Comparison of ENCODE assay signal across 8 cellular contexts in genomic region chr1:240027059-240027462, GRCh38.
A peak's percentile ranks its signal among the peaks of the same experiment; 100 is the strongest.
DNase-seq lines count a peak whose midpoint lies in the region; ATAC-seq and TF ChIP-seq lines count a peak whose summit lies in the region.

No MANE protein-coding gene starts in this region.

- H3K4me1 ChIP-seq in trophoblast cell (ENCODE audit: control insufficient read depth in 1 of 2, insufficient read depth in 2 of 2, low read length in 2 of 2), result no peaks in the 10 kb centered on the region

- H3K27me3 Mint-ChIP-seq in T-helper 17 cell, result peaks cover 37% of the 10 kb centered on the region

- H4K91ac ChIP-seq in trophoblast cell (ENCODE audit: low read depth, low read length), result no peak overlapping the region

- H3K79me2 ChIP-seq in trophoblast cell (ENCODE audit: control insufficient read depth, insufficient read depth, low read length, poor library complexity), result no peaks in the 10 kb centered on the region

- H3K36me3 Mint-ChIP-seq in T-helper 17 cell (ENCODE audit: low read depth), result no peaks in the 10 kb centered on the region

- H3K36me3 ChIP-seq in trophoblast cell (ENCODE audit: control insufficient read depth in 1 of 2, insufficient read depth in 2 of 2, low read length in 2 of 2), result no peaks in the 10 kb centered on the region

- H3K18ac ChIP-seq in trophoblast cell (ENCODE audit: low read length), result no peak overlapping the region

- intact Hi-C loops in lower leg skin (cut with DNase I; ENCODE audit: low total_unique reads), result no loop called here

- peak; percentile 53 for ATAC-seq in T-helper 17 cell

- H3K79me1 ChIP-seq in trophoblast cell (ENCODE audit: low read length), result no peaks in the 10 kb centered on the region

- H2BK12ac ChIP-seq in trophoblast cell (ENCODE audit: low read length), result no peak overlapping the region

- H3K14ac ChIP-seq in trophoblast cell (ENCODE audit: low read length), result no peak overlapping the region

- TF ChIP-seq POLR2A in lower leg skin (IDR thresholded peaks at IDR 0.05), result no peak

- no peaks in the 10 kb centered on the region for H3K27me3 ChIP-seq in trophoblast cell (ENCODE audit: insufficient read depth, low read length)

- H3K27ac ChIP-seq in trophoblast cell (ENCODE audit: low read depth, low read length), result no peak overlapping the region

- H2BK120ac ChIP-seq in trophoblast cell (ENCODE audit: insufficient read depth, low read length, poor library complexity), result no peak overlapping the region

- H3K4me3 Mint-ChIP-seq in T-helper 17 cell, result no peak overlapping the region

- H3K4ac ChIP-seq in trophoblast cell (ENCODE audit: low read depth, low read length), result no peak overlapping the region

- H3K9ac ChIP-seq in trophoblast cell (ENCODE audit: low read length), result no peak overlapping the region

- H2BK5ac ChIP-seq in trophoblast cell (ENCODE audit: low read depth, low read length, poor library complexity), result no peak overlapping the region

- H3K4me1 Mint-ChIP-seq in T-helper 17 cell, result peaks cover 2% of the 10 kb centered on the region

- no peak overlapping the region for H3K4me2 ChIP-seq in trophoblast cell (ENCODE audit: low read length)

- no peak overlapping the region for H3K27ac Mint-ChIP-seq in T-helper 17 cell

- no peaks in the 10 kb centered on the region for H3K9me3 ChIP-seq in T-helper 17 cell (ENCODE audit: control insufficient read depth, low read length, poor library complexity, severe bottlenecking)
- no peaks in the 10 kb centered on the region for H3K9me3 ChIP-seq in trophoblast cell (ENCODE audit: insufficient read depth, low read depth, low read length)

- no peak overlapping the region for H3K23ac ChIP-seq in trophoblast cell (ENCODE audit: low read length)

- TF ChIP-seq CTCF in HFF-Myc (IDR thresholded peaks at IDR 0.05; ENCODE audit: low read depth, low read length, missing control alignments), result peak; percentile 96
- TF ChIP-seq CTCF in lower leg skin (IDR thresholded peaks at IDR 0.05), result no peak

- H3K4me3 ChIP-seq in HFF-Myc (replicated peaks; ENCODE audit: low read depth, low read length) (no peak overlapping the region), trophoblast cell (ENCODE audit: low read depth, low read length) (no peak overlapping the region), lower leg skin (ENCODE audit: low read depth, poor library complexity, severe bottlenecking) (no peak overlapping the region)

- H2AK5ac ChIP-seq in trophoblast cell (ENCODE audit: low read length), result no peak overlapping the region

- WGBS in trophoblast cell (ENCODE audit: extremely low coverage, insufficient coverage, insufficient read length), result no CpG with 5 or more reads among the region's 5 CpGs
- WGBS in lower leg skin, 2 donors, result 7 to 10% methylated on average over 5 of the region's 5 CpGs

- H4K12ac ChIP-seq in trophoblast cell (ENCODE audit: low read depth, low read length), result no peak overlapping the region

- H4K8ac ChIP-seq in trophoblast cell (ENCODE audit: low read depth, low read length), result no peak overlapping the region

- peak; percentile 3 to 6 for DNase-seq in stimulated activated CD4-positive, alpha-beta T cell treated with anti-CD3 and anti-CD28 coated beads, Interleukin-2, amount 100 ng/mL, for 48 hours
- no peak for DNase-seq in stimulated activated CD4-positive, alpha-beta T cell treated with anti-CD3 and anti-CD28 coated beads, Interleukin-4, amount 100 ng/mL, for 4 hours
- DNase-seq in HFF-Myc (ENCODE audit: extremely low read depth, low read depth) (no peak), NAMALWA (ENCODE audit: low spot score) (peak; percentile 64), T-helper 17 cell (no peak), fibroblast of peridontal ligament (ENCODE audit: extremely low read depth) (peak; percentile 74), trophoblast cell (peak; percentile 16 to 62), lower leg skin (ENCODE audit: low spot score in 2 of 2) (no peak)

- H2AFZ ChIP-seq in trophoblast cell (ENCODE audit: insufficient read depth, low read length, poor library complexity), result no peak overlapping the region

Comparison
In these comparisons a context has a peak if more than half of its experiments do, and no peak if none do; other contexts are left out.
1. DNase-seq: peak in stimulated activated CD4-positive, alpha-beta T cell treated with anti-CD3 and anti-CD28 coated beads, Interleukin-2, amount 100 ng/mL, for 48 hours (2 of 2), NAMALWA (single experiment), fibroblast of peridontal ligament (single experiment) and trophoblast cell (2 of 2); none in stimulated activated CD4-positive, alpha-beta T cell treated with anti-CD3 and anti-CD28 coated beads, Interleukin-4, amount 100 ng/mL, for 4 hours (0 of 2), HFF-Myc (single experiment), T-helper 17 cell (0 of 3) and lower leg skin (0 of 2).